ENCODE assay signal across 9 cellular contexts in the genomic region with DNA sequence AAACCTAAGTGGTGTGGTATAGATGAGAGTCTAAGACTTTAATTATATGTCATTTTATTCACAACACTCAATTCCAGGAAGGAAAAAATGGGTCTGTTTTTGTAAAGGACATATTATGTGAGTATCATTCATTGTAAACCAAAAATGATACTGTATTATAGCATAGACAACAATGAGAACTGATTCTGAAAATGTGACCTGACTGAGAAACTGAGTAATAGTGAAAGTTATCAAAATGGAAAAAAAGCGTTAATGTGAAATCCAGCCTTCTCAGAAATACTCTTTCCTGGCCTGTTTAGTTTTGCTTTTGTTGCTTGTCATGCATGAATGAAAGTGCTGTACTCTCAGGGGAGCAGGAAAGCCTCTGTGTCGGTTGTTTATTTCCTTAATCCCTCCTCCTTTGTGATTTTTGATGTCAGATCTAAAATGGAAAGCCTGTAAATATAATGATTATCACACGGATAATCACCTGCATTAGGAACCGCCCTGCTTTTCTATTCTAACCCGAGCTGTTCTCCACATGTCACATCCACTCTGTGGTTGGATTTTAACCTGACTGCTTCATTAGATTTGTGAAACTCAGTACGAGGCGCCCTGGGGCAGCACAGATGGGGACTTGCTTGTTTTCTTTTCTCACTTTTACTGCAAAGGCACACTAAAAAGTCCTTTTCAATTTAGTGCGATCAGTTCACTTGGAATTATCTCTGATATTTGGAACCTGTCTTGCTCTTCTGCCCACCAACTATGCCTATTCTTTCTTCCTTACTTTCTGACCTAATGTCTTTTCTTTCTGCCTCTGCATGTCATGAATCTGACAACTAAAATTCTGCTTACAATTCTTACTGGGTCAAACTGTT.
DNase-seq lines count a peak whose midpoint lies in the region; ATAC-seq and TF ChIP-seq lines count a peak whose summit lies in the region.
"Had no signal": no experiment of that assay in that cellular context is flagged by ENCODE, and none has a peak within 500 bp of the region (broad histone marks: within the 10 kb centered on the region; RNA-seq: fewer than 3 reads in every experiment).

No MANE protein-coding gene starts in this region.

- intact Hi-C loops in CD4-positive, alpha-beta memory T cell (cut with micrococcal nuclease), result loop anchor here (10.0 kb wide), 2 partner anchors 51 to 149 kb away; no protein-coding TSS in a partner anchor
- intact Hi-C loops in breast epithelium (cut with DNase I; ENCODE audit: low total_unique reads) (no loop called here), mucosa of descending colon (cut with DNase I, micrococcal nuclease) (no loop called here)

- peak overlapping the region; percentile 71 for H3K27ac ChIP-seq in CD4-positive, alpha-beta memory T cell (ENCODE audit: low read depth, low read length)
- H3K27ac ChIP-seq in breast epithelium, result peak overlapping the region; percentile 59 to 65
- peak overlapping the region; percentile 1 for H3K27ac ChIP-seq in subcutaneous abdominal adipose tissue (ENCODE audit: low read depth, low read length)

- CTCF ChIA-PET in CD4-positive, alpha-beta memory T cell (lab: Charles Lee; ENCODE audit: partially characterized antibody), result interaction anchor here (0.6 to 1.5 kb wide), 3 partner anchors 239 to 435 kb away, joined by 3 to 4 read pairs (median 3); no protein-coding TSS in a partner anchor

- POLR2A ChIA-PET in CD4-positive, alpha-beta memory T cell (lab: Charles Lee; ENCODE audit: partially characterized antibody), result interaction anchor here (0.5 to 6.1 kb wide), 16 partner anchors 8 to 526 kb away, joined by 3 to 58 read pairs (median 3); partner anchors contain the start of genes KAT6B and SAMD8

- peak overlapping the region in 4 of 5 donors; percentile 6 to 57 (median 32) for H3K9ac ChIP-seq in subcutaneous abdominal adipose tissue (ENCODE audit: low read length in 5 of 5)

- peak overlapping the region; percentile 88 to 99 (median 97) for H3K27ac Mint-ChIP-seq in CD4-positive, alpha-beta memory T cell

- H3K9me3 Mint-ChIP-seq in CD4-positive, alpha-beta memory T cell, result peaks cover 0 to 6% (median 1%) of the 10 kb centered on the region in 8 donors

- H3K4me1 Mint-ChIP-seq in CD4-positive, alpha-beta memory T cell, result peaks cover 55 to 79% (median 66%) of the 10 kb centered on the region in 4 donors

- H3K36me3 Mint-ChIP-seq in CD4-positive, alpha-beta memory T cell, result peaks cover 0 to 9% of the 10 kb centered on the region in 2 donors

- no peaks in the 10 kb centered on the region for H3K9me3 ChIP-seq in CD4-positive, alpha-beta memory T cell (ENCODE audit: control insufficient read depth in 1 of 2, low read length in 2 of 2)
- H3K9me3 ChIP-seq in breast epithelium, result no peaks in the 10 kb centered on the region
- H3K9me3 ChIP-seq in mucosa of descending colon, result no peaks in the 10 kb centered on the region
- no peaks in the 10 kb centered on the region for H3K9me3 ChIP-seq in subcutaneous abdominal adipose tissue (ENCODE audit: control insufficient read depth in 5 of 5, low read length in 5 of 5)

- ATAC-seq in GM19372 (IDR thresholded peaks at IDR 0.05; ENCODE audit: low read depth, unreplicated experiment), result peak; percentile 68
- peak; percentile 68 for ATAC-seq in HG03432 (IDR thresholded peaks at IDR 0.05; ENCODE audit: unreplicated experiment)
- ATAC-seq in mucosa of descending colon, result peak; percentile 57
- ATAC-seq in esophagus mucosa, result no peak
- ATAC-seq: HCT116 had no signal

- no peaks in the 10 kb centered on the region for H3K27me3 Mint-ChIP-seq in CD4-positive, alpha-beta memory T cell

- H3K4me3 Mint-ChIP-seq in CD4-positive, alpha-beta memory T cell, result peak overlapping the region; percentile 58 to 89 (median 83)

- no peaks in the 10 kb centered on the region for H3K36me3 ChIP-seq in CD4-positive, alpha-beta memory T cell (ENCODE audit: insufficient read depth, low read length)
- H3K36me3 ChIP-seq in breast epithelium (no peaks in the 10 kb centered on the region), mucosa of descending colon (ENCODE audit: low read depth) (no peaks in the 10 kb centered on the region), subcutaneous abdominal adipose tissue (ENCODE audit: control insufficient read depth in 5 of 5, insufficient read depth in 5 of 5, low read length in 5 of 5) (peaks cover 0 to 2% (median 0%) of the 10 kb centered on the region in 5 donors)

- no peak for TF ChIP-seq POLR2A in breast epithelium (IDR thresholded peaks at IDR 0.05)

- no peaks in the 10 kb centered on the region for H3K27me3 ChIP-seq in CD4-positive, alpha-beta memory T cell (ENCODE audit: insufficient read depth, low read length)
- no peaks in the 10 kb centered on the region for H3K27me3 ChIP-seq in breast epithelium
- no peaks in the 10 kb centered on the region for H3K27me3 ChIP-seq in subcutaneous abdominal adipose tissue (ENCODE audit: control insufficient read depth in 5 of 5, insufficient read depth in 4 of 5, low read length in 5 of 5)

- peak overlapping the region; percentile 13 to 49 for H3K4me3 ChIP-seq in CD4-positive, alpha-beta memory T cell (ENCODE audit: low read length in 2 of 2)
- H3K4me3 ChIP-seq in breast epithelium (peak overlapping the region in 2 of 3 donors; percentile 8 to 41), mucosa of descending colon (no peak overlapping the region), subcutaneous abdominal adipose tissue (ENCODE audit: low read depth in 1 of 5, low read length in 5 of 5) (peak overlapping the region in 4 of 5 donors; percentile 26 to 54 (median 45))

- peaks cover 71% of the 10 kb centered on the region for H3K4me1 ChIP-seq in CD4-positive, alpha-beta memory T cell (ENCODE audit: insufficient read depth, low read length)
- H3K4me1 ChIP-seq in breast epithelium (no peaks in the 10 kb centered on the region), mucosa of descending colon (ENCODE audit: low read depth) (peaks cover 5% of the 10 kb centered on the region), subcutaneous abdominal adipose tissue (ENCODE audit: control insufficient read depth in 5 of 5, insufficient read depth in 5 of 5, low read length in 5 of 5) (peaks cover 6 to 31% (median 27%) of the 10 kb centered on the region in 5 donors)

- TF ChIP-seq CTCF in breast epithelium (IDR thresholded peaks at IDR 0.05) (no peak), mucosa of descending colon (IDR thresholded peaks at IDR 0.05) (no peak)

- DNase-seq in CD4-positive, alpha-beta memory T cell, result peak; percentile 67 to 78 (median 73)
- peak; percentile 67 for DNase-seq in SK-N-DZ (ENCODE audit: low spot score)
- DNase-seq in breast epithelium (ENCODE audit: low spot score in 2 of 2), result no peak
- DNase-seq in mucosa of descending colon, result peak in 1 of 3 donors; percentile 21

Comparison
In these comparisons a context has a peak if more than half of its experiments do, and no peak if none do; other contexts are left out.
1. DNase-seq: peak in CD4-positive, alpha-beta memory T cell (5 of 5) and SK-N-DZ (single experiment); none in breast epithelium (0 of 2).
2. H3K27ac ChIP-seq: peak in every context shown above with its lines; median percentile 71 in CD4-positive, alpha-beta memory T cell; 62 in breast epithelium; 1 in subcutaneous abdominal adipose tissue.